ENCODE assay signal across 8 cellular contexts in the genomic region with DNA sequence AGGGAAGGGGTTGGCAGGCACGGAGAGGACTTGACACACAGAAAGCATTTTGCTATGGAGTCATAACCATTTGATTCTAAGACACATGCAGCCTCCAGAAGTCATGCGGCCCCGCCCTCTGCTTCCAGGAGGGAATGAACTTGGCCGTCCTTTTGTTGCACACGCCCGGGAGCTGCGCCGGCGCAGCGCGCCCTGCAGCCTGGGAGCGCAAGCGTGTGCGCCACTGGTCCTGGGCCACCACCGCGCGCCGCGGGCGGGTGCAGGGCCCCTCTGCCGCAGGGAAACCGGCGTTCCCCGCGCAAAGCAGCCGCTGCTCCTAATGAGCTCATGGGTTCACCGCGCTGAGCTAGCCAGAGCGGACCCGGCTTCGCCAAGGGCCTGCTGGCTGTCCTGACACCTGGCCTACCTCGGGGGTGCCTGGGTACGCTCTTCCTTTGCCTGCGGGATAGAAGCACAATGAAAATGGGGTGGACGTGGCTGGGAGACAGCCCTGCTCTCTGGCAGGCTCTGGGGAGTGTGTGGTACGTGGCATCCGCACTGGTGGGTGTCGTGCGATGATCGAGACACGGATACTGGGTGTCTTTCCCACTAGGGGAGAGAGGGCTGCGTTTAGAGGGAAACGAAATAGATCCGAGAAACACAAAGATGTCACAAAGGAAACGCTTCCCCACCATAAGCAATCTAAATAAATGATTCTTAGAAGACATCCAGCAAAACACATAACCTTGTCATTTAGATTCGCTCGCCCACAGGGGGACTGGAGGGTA. TPM values are rescaled to one million over a fixed set of nuclear protein-coding genes. Genes with fewer than 3 reads are reported as not detected.
DNase-seq lines count a peak whose midpoint lies in the region; ATAC-seq, FAIRE-seq and TF ChIP-seq lines count a peak whose summit lies in the region.

No MANE protein-coding gene starts in this region.

- H3K4me1 ChIP-seq in HUES6 (ENCODE audit: control insufficient read depth, insufficient read depth, low read length) (peaks cover 3% of the 10 kb centered on the region), GM12878 (ENCODE audit: control insufficient read depth, insufficient read depth, low read length) (peaks cover 4% of the 10 kb centered on the region)

- FAIRE-seq in GM12878 (lab: Jason Lieb, UNC): no peak

- H3K9me3 ChIP-seq in HUES6 (ENCODE audit: control insufficient read depth, insufficient read depth, low read depth, low read length) (no peaks in the 10 kb centered on the region), GM12878 (replicated peaks; ENCODE audit: control insufficient read depth, insufficient read depth, low read length) (no peaks in the 10 kb centered on the region)

- peak; percentile 77 for ATAC-seq in GM12878
- no peak for ATAC-seq in HG02884 (IDR thresholded peaks at IDR 0.05; ENCODE audit: unreplicated experiment)
- ATAC-seq in GM21825 (IDR thresholded peaks at IDR 0.05; ENCODE audit: unreplicated experiment): no peak

- H3K36me3 ChIP-seq in HUES6 (ENCODE audit: control insufficient read depth, insufficient read depth, low read length) (no peaks in the 10 kb centered on the region), GM12878 (ENCODE audit: control insufficient read depth in 2 of 2, insufficient read depth in 2 of 2, low read length in 1 of 2) (no peaks in the 10 kb centered on the region)

- H3K27ac ChIP-seq in HUES6 (ENCODE audit: low read depth, low read length) (no peak overlapping the region), RWPE1 (peak overlapping the region; percentile 95), GM12878 (ENCODE audit: control insufficient read depth, insufficient read depth) (no peak overlapping the region)

- H4K20me1 ChIP-seq in GM12878 (ENCODE audit: control insufficient read depth, insufficient read depth): no peaks in the 10 kb centered on the region

- peak overlapping the region; percentile 97 for H3K4me2 ChIP-seq in GM12878 (ENCODE audit: control insufficient read depth, insufficient read depth)

- in situ Hi-C loops in GM12878 (cut with MboI): no loop called here

- POLR2A ChIA-PET in RWPE1 (lab: Yijun Ruan, JAX; ENCODE audit: low non-redundant PET): no interaction called here
- POLR2A ChIA-PET in GM12878 (lab: Charles Lee): interaction anchor here (1.1 to 1.2 kb wide), 3 partner anchors 13 to 52 kb away, joined by 3 to 4 read pairs (median 3); no protein-coding TSS in a partner anchor

- H3K27me3 ChIP-seq in HUES6 (ENCODE audit: control insufficient read depth, insufficient read depth, low read length) (peaks cover 55% of the 10 kb centered on the region), GM12878 (replicated peaks in 1 of 2; ENCODE audit: control insufficient read depth in 2 of 2, insufficient read depth in 2 of 2, low read length in 1 of 2) (no peaks in the 10 kb centered on the region; a peak in 2 of 4 replicates)

- H3K4me3 ChIP-seq in HUES6 (ENCODE audit: low read depth, low read length) (peak overlapping the region; percentile 83), GM12878 (peak overlapping the region; percentile 79)

- RAD21 ChIA-PET in GM12878 (lab: Charles Lee; ENCODE audit: unreplicated experiment): interaction anchor here (1.0 to 3.6 kb wide), 17 partner anchors 12 to 465 kb away, joined by 3 to 19 read pairs (median 4); a partner anchor contains a TSS

- H3K9ac ChIP-seq in HUES6 (ENCODE audit: low read length) (no peak overlapping the region), GM12878 (ENCODE audit: control insufficient read depth, insufficient read depth, low read length) (peak overlapping the region; percentile 41; the same call in 1 of the 2 replicates)

- CTCF ChIA-PET in RWPE1 (lab: Yijun Ruan, JAX): interaction anchor here (0.6 to 1.2 kb wide), 3 partner anchors 22 to 52 kb away, joined by 3 to 6 read pairs (median 4); no protein-coding TSS in a partner anchor
- CTCF ChIA-PET in GM12878 (lab: Yijun Ruan, JAX): interaction anchor here (0.6 to 8.6 kb wide), 18 partner anchors 9 to 194 kb away, joined by 3 to 80 read pairs (median 6); a partner anchor contains a TSS

- 3% methylated on average over 47 of the region's 47 CpGs for WGBS in GM12878 (ENCODE audit: insufficient coverage, insufficient replicate concordance, low lambda C conversion rate, missing lambda C conversion rate)

- no peak for TF ChIP-seq EP300 in GM12878 (IDR thresholded peaks at IDR 0.05; ENCODE audit: borderline replicate concordance in 1 of 2, control insufficient read depth in 1 of 2, low read depth in 2 of 2, low read length in 2 of 2)

- no TSS peak for BruUV-seq in GM12878 (replicated peaks; lab: Mats Ljungman, UMichigan)

- TF ChIP-seq CTCF in RWPE1 (conservative IDR thresholded peaks at IDR 0.05; ENCODE audit: low read depth): no peak
- 0 out of 6 replicates have a peak, but pooled peaks of 1 of the 3 experiments have one; percentile 3 for TF ChIP-seq CTCF in GM12878 (IDR thresholded peaks at IDR 0.05 in 2 of 3, conservative IDR thresholded peaks at IDR 0.05 in 1 of 3; ENCODE audit: control insufficient read depth in 2 of 3, extremely low read depth in 1 of 3, insufficient read depth in 1 of 3, low read depth in 3 of 3, low read length in 3 of 3)

- intact Hi-C loops in GM12878 (cut with micrococcal nuclease; ENCODE audit: unreplicated experiment) (loop anchor here (5.0 kb wide), 1 partner anchor 191 kb away; no protein-coding TSS in a partner anchor), posterior cingulate gyrus (cut with DNase I) (loop anchor here (2.0 kb wide), 2 partner anchors 23 to 53 kb away; a partner anchor contains a TSS)

- peak; percentile 55 for DNase-seq in DMS153 (lab: John Stamatoyannopoulos, UW)
- DNase-seq in RWPE1 (ENCODE audit: low spot score): peak; percentile 78
- no peak for DNase-seq in GM12878 (ENCODE audit: low read depth, low spot score)
- DNase-seq in hepatic stellate cell (ENCODE audit: low spot score): peak; percentile 86
- DNase-seq in posterior cingulate gyrus: peak; percentile 61 to 96 (median 70)

- SMC1A ChIA-PET in GM12878 (lab: Charles Lee; ENCODE audit: uncharacterized antibody, unreplicated experiment): interaction anchor here (0.7 to 11.6 kb wide), 12 partner anchors 9 to 282 kb away, joined by 3 to 98 read pairs (median 4); a partner anchor contains a TSS

- no peaks in the 10 kb centered on the region for H3K79me2 ChIP-seq in GM12878 (ENCODE audit: control insufficient read depth, insufficient read depth, low read length)

- TF ChIP-seq RAD21 in GM12878 (IDR thresholded peaks at IDR 0.05; ENCODE audit: insufficient read depth, low read depth, low read length): no peak

- H2AFZ ChIP-seq in GM12878 (ENCODE audit: control insufficient read depth, low read depth, low read length): peak overlapping the region; percentile 77

- TF ChIP-seq POLR2A in GM12878 (IDR thresholded peaks at IDR 0.05; ENCODE audit: low read depth, low read length): no peak

TF ChIP-seq in GM12878, 131 proteins besides CTCF, POLR2A, EP300 and RAD21 (continues in another document):
- TF ChIP-seq RB1 (IDR thresholded peaks at IDR 0.05; ENCODE audit: borderline replicate concordance): peak; percentile 17; the same call in 1 of the 2 replicates
- TF ChIP-seq NRF1 (conservative IDR thresholded peaks at IDR 0.05; ENCODE audit: low read depth, low read length): peak; percentile 18; the same call in 1 of the 2 replicates
- TF ChIP-seq MTA2 (IDR thresholded peaks at IDR 0.05; ENCODE audit: low read depth): 0 out of 2 replicates have a peak, but pooled peaks have one; percentile 13
- TF ChIP-seq TCF12 (IDR thresholded peaks at IDR 0.05; ENCODE audit: low read depth, low read length): no peak

RNA-seq across cellular contexts. Expression of a gene that starts 0.7 kb away (rescaled TPM):
- total RNA-seq in GM12878 (2013; cell fraction: nucleolus; rRNA removed): 350 and 390 TPM in 2 replicates
- total RNA-seq in GM12878 (2014; rRNA removed): 24.1 and 26.8 TPM in 2 replicates
- 27.0 and 30.5 TPM in 2 replicates for total RNA-seq in GM12878 (2014; rRNA removed; fragmentation: Illumina TruSeq; extraction: Trizol)
- 88.1 and 92.2 TPM in 2 replicates for total RNA-seq in GM12878 (2021)
- 10.0 TPM for polyA plus RNA-seq in GM12878 (2011; ENCODE audit: low read depth)
- 12.6 and 21.2 TPM in 2 replicates for polyA plus RNA-seq in GM12878 (2011; rRNA removed)
- polyA plus RNA-seq in GM12878 (2011; cell fraction: cytosol; rRNA removed): 10.7 and 12.7 TPM in 2 replicates
- 68.4 and 143 TPM in 2 replicates for polyA plus RNA-seq in GM12878 (2011; cell fraction: nucleus; rRNA removed)
- 17.8 and 21.9 TPM in 2 replicates for polyA plus RNA-seq in GM12878 (2012)
- polyA plus RNA-seq in GM12878 (2014; fragmentation: Illumina TruSeq; extraction: Trizol): 44.7 and 57.4 TPM in 2 replicates
- polyA plus RNA-seq in GM12878 (2014; fragmentation: Nextera tagmentation; extraction: Ambion mirVana): 1 to 10 TPM; 2.6 to 3.3 TPM
- polyA plus RNA-seq in GM12878 (2014; rRNA removed): 30.8 and 36.1 TPM in 2 replicates
- polyA plus RNA-seq in GM12878 (2016; fragmentation: Nextera tagmentation; extraction: Ambion mirVana): 10 to 100 TPM; 11.0 to 16.4 TPM
- 47.1 and 52.2 TPM in 2 replicates for polyA minus RNA-seq in GM12878 (2011; rRNA and poly(A)+ RNA removed)
- 18.7 and 21.0 TPM in 2 replicates for polyA minus RNA-seq in GM12878 (2011; cell fraction: cytosol; rRNA and poly(A)+ RNA removed)
- polyA minus RNA-seq in GM12878 (2011; cell fraction: nucleus; rRNA and poly(A)+ RNA removed): 46.8 and 73.0 TPM in 2 replicates

RNA-seq across cellular contexts. Expression of a gene that starts 54.1 kb away (rescaled TPM):
- total RNA-seq in GM12878 (2013; cell fraction: nucleolus; rRNA removed): 32.1 and 35.1 TPM in 2 replicates
- total RNA-seq in GM12878 (2014; rRNA removed) (24.1 and 25.8 TPM in 2 replicates), GM12878 (2014; rRNA removed; fragmentation: Illumina TruSeq; extraction: Trizol) (16.6 and 19.7 TPM in 2 replicates), GM12878 (2021) (50.0 and 50.8 TPM in 2 replicates)
- 10.9 TPM for polyA plus RNA-seq in GM12878 (2011; ENCODE audit: low read depth)
- polyA plus RNA-seq in GM12878 (2011; rRNA removed) (21.5 and 29.1 TPM in 2 replicates), GM12878 (2014; fragmentation: Illumina TruSeq; extraction: Trizol) (15.3 and 25.2 TPM in 2 replicates), GM12878 (2014; fragmentation: Nextera tagmentation; extraction: Ambion mirVana) (1 to 10 TPM in 1 of 2 experiments, under 1 TPM in 1; 0.79 to 1.1 TPM), GM12878 (2014; rRNA removed) (35.5 and 39.9 TPM in 2 replicates), GM12878 (2016; fragmentation: Nextera tagmentation; extraction: Ambion mirVana) (1 to 10 TPM; 6.2 to 6.9 TPM)
- 45.9 and 46.4 TPM in 2 replicates for polyA plus RNA-seq in GM12878 (2011; cell fraction: cytosol; rRNA removed)
- polyA plus RNA-seq in GM12878 (2011; cell fraction: nucleus; rRNA removed): 21.1 and 25.5 TPM in 2 replicates
- 20.4 and 25.0 TPM in 2 replicates for polyA plus RNA-seq in GM12878 (2012)
- polyA minus RNA-seq in GM12878 (2011; rRNA and poly(A)+ RNA removed): 35.8 and 47.0 TPM in 2 replicates
- 16.1 and 18.3 TPM in 2 replicates for polyA minus RNA-seq in GM12878 (2011; cell fraction: cytosol; rRNA and poly(A)+ RNA removed)
- polyA minus RNA-seq in GM12878 (2011; cell fraction: nucleus; rRNA and poly(A)+ RNA removed): 8.1 and 13.5 TPM in 2 replicates
